ENCODE assay signal across 8 cellular contexts in genomic region chrX:129984196-129984962, GRCh38. TPM values are rescaled to one million over a fixed set of nuclear protein-coding genes. Genes with fewer than 3 reads are reported as not detected.
A peak's percentile ranks its signal among the peaks of the same experiment; 100 is the strongest.
DNase-seq lines count a peak whose midpoint lies in the region; ATAC-seq and TF ChIP-seq lines count a peak whose summit lies in the region.

No MANE protein-coding gene starts in this region.

- H3K36me3 ChIP-seq in OCI-LY3 (replicated peaks; ENCODE audit: low read depth, low read length): peaks cover 3% of the 10 kb centered on the region

- TF ChIP-seq CTCF in GM12864 (IDR thresholded peaks at IDR 0.05; ENCODE audit: low read depth, low read length, missing control alignments) (no peak), OCI-LY3 (IDR thresholded peaks at IDR 0.05; ENCODE audit: low read depth, low read length) (no peak)

- H2AFZ ChIP-seq in OCI-LY3 (ENCODE audit: low read depth, low read length): no peak overlapping the region

- no peaks in the 10 kb centered on the region for H3K27me3 ChIP-seq in OCI-LY3 (ENCODE audit: low read depth, low read length)

- peaks cover 8% of the 10 kb centered on the region; the same call in 1 of the 2 replicates for H3K4me1 ChIP-seq in OCI-LY3 (ENCODE audit: low read length)

- H3K36me3 Mint-ChIP-seq in activated naive CD8-positive, alpha-beta T cell treated with anti-CD3 and anti-CD28 coated beads, Interleukin-2, amount 50 U/mL, for 24 hours (ENCODE audit: low read depth): no peaks in the 10 kb centered on the region
- H3K36me3 Mint-ChIP-seq in immature natural killer cell: no peaks in the 10 kb centered on the region
- no peaks in the 10 kb centered on the region for H3K36me3 Mint-ChIP-seq in stimulated activated memory B cell treated with anti-CD40 and anti-IgM and Interleukin-4, amounts not matched to agents 10 μg/mL and 1 μg/mL and 100 μg/mL, for 72 hours

- H3K9me3 ChIP-seq in OCI-LY3 (ENCODE audit: insufficient read depth, low read length): no peaks in the 10 kb centered on the region

- no peaks in the 10 kb centered on the region for H3K9me3 Mint-ChIP-seq in activated naive CD8-positive, alpha-beta T cell treated with anti-CD3 and anti-CD28 coated beads, Interleukin-2, amount 50 U/mL, for 24 hours
- no peaks in the 10 kb centered on the region for H3K9me3 Mint-ChIP-seq in immature natural killer cell
- H3K9me3 Mint-ChIP-seq in stimulated activated memory B cell treated with anti-CD40 and anti-IgM and Interleukin-4, amounts not matched to agents 10 μg/mL and 1 μg/mL and 100 μg/mL, for 72 hours: no peaks in the 10 kb centered on the region

- peak overlapping the region; percentile 21 for H3K27ac Mint-ChIP-seq in activated naive CD8-positive, alpha-beta T cell treated with anti-CD3 and anti-CD28 coated beads, Interleukin-2, amount 50 U/mL, for 24 hours
- H3K27ac Mint-ChIP-seq in immature natural killer cell: peak overlapping the region in 3 of 6 donors; percentile 12 to 59 (median 27)
- H3K27ac Mint-ChIP-seq in stimulated activated memory B cell treated with anti-CD40 and anti-IgM and Interleukin-4, amounts not matched to agents 10 μg/mL and 1 μg/mL and 100 μg/mL, for 72 hours: peak overlapping the region; percentile 63

- H3K4me1 Mint-ChIP-seq in activated naive CD8-positive, alpha-beta T cell treated with anti-CD3 and anti-CD28 coated beads, Interleukin-2, amount 50 U/mL, for 24 hours: peaks cover 14% of the 10 kb centered on the region
- peaks cover 10 to 15% of the 10 kb centered on the region in 2 donors for H3K4me1 Mint-ChIP-seq in immature natural killer cell
- H3K4me1 Mint-ChIP-seq in stimulated activated memory B cell treated with anti-CD40 and anti-IgM and Interleukin-4, amounts not matched to agents 10 μg/mL and 1 μg/mL and 100 μg/mL, for 72 hours: peaks cover 35% of the 10 kb centered on the region

- peaks cover 22% of the 10 kb centered on the region for H3K79me2 ChIP-seq in OCI-LY3 (ENCODE audit: low read length)

- peak overlapping the region; percentile 94 for H3K4me2 ChIP-seq in OCI-LY3 (ENCODE audit: low read length)

- no peak overlapping the region for H3K27ac ChIP-seq in OCI-LY3 (ENCODE audit: low read length)

- H4K20me1 ChIP-seq in OCI-LY3 (ENCODE audit: insufficient read depth, low read length): peaks cover 26% of the 10 kb centered on the region

- no peak for ATAC-seq in activated naive CD8-positive, alpha-beta T cell treated with anti-CD3 and anti-CD28 coated beads, Interleukin-2, amount 50 U/mL, for 24 hours
- peak; percentile 32 for ATAC-seq in stimulated activated memory B cell treated with anti-CD40 and anti-IgM and Interleukin-4, amounts not matched to agents 10 μg/mL and 1 μg/mL and 100 μg/mL, for 72 hours
- ATAC-seq in HG03520 (IDR thresholded peaks at IDR 0.05; ENCODE audit: unreplicated experiment) (no peak), HG03280 (IDR thresholded peaks at IDR 0.05; ENCODE audit: unreplicated experiment) (no peak)

- peak overlapping the region; percentile 75 for H3K4me3 Mint-ChIP-seq in activated naive CD8-positive, alpha-beta T cell treated with anti-CD3 and anti-CD28 coated beads, Interleukin-2, amount 50 U/mL, for 24 hours
- H3K4me3 Mint-ChIP-seq in immature natural killer cell: peak overlapping the region; percentile 80 to 83 (median 81)
- H3K4me3 Mint-ChIP-seq in stimulated activated memory B cell treated with anti-CD40 and anti-IgM and Interleukin-4, amounts not matched to agents 10 μg/mL and 1 μg/mL and 100 μg/mL, for 72 hours: peak overlapping the region; percentile 79

- H3K9ac ChIP-seq in OCI-LY3 (ENCODE audit: low read length): peak overlapping the region; percentile 43; the same call in 1 of the 2 replicates

- H3K4me3 ChIP-seq in GM12864 (ENCODE audit: low read depth, low read length) (peak overlapping the region; percentile 53), OCI-LY3 (ENCODE audit: low read length) (no peak overlapping the region; the same call in 1 of the 2 replicates)

- H3K27me3 Mint-ChIP-seq in activated naive CD8-positive, alpha-beta T cell treated with anti-CD3 and anti-CD28 coated beads, Interleukin-2, amount 50 U/mL, for 24 hours: no peaks in the 10 kb centered on the region
- peaks cover 0 to 4% (median 0%) of the 10 kb centered on the region in 3 donors for H3K27me3 Mint-ChIP-seq in immature natural killer cell (ENCODE audit: low read depth in 3 of 3)
- H3K27me3 Mint-ChIP-seq in stimulated activated memory B cell treated with anti-CD40 and anti-IgM and Interleukin-4, amounts not matched to agents 10 μg/mL and 1 μg/mL and 100 μg/mL, for 72 hours: no peaks in the 10 kb centered on the region

- DNase-seq in GM12864 (ENCODE audit: low read depth) (no peak), immature natural killer cell (peak; percentile 17 to 25 (median 22)), medulla oblongata (ENCODE audit: extremely low spot score) (no peak)
- peak; percentile 26 for DNase-seq in activated naive CD8-positive, alpha-beta T cell treated with anti-CD3 and anti-CD28 coated beads, Interleukin-2, amount 50 U/mL, for 24 hours

RNA-seq across cellular contexts. Expression of gene BCORL1, which starts 1.9 kb away (rescaled TPM):
- 1 to 10 TPM in 1 of 3 donors, under 1 TPM in 1, not detected in 1; 0.59 to 2.8 TPM for polyA plus RNA-seq in immature natural killer cell

Comparison
In these comparisons a context has a peak if more than half of its experiments do, and no peak if none do; other contexts are left out.
1. DNase-seq: peak in activated naive CD8-positive, alpha-beta T cell treated with anti-CD3 and anti-CD28 coated beads, Interleukin-2, amount 50 U/mL, for 24 hours (single experiment) and immature natural killer cell (3 of 3); none in GM12864 (single experiment) and medulla oblongata (single experiment).
2. Peak in every context shown above with its lines, with median percentiles within 50 percentile points of each other: H3K4me3 Mint-ChIP-seq.